ENCODE assay signal across 1 cellular context in genomic region chr3:171157286-171157685, GRCh38.
TF ChIP-seq lines count a peak whose summit lies in the region.

No MANE protein-coding gene starts in this region.

TF ChIP-seq in WTC11, 78 proteins besides CTCF, POLR2A, EP300 and RAD21 (continued from another document):
- TF ChIP-seq, protein P1, sequence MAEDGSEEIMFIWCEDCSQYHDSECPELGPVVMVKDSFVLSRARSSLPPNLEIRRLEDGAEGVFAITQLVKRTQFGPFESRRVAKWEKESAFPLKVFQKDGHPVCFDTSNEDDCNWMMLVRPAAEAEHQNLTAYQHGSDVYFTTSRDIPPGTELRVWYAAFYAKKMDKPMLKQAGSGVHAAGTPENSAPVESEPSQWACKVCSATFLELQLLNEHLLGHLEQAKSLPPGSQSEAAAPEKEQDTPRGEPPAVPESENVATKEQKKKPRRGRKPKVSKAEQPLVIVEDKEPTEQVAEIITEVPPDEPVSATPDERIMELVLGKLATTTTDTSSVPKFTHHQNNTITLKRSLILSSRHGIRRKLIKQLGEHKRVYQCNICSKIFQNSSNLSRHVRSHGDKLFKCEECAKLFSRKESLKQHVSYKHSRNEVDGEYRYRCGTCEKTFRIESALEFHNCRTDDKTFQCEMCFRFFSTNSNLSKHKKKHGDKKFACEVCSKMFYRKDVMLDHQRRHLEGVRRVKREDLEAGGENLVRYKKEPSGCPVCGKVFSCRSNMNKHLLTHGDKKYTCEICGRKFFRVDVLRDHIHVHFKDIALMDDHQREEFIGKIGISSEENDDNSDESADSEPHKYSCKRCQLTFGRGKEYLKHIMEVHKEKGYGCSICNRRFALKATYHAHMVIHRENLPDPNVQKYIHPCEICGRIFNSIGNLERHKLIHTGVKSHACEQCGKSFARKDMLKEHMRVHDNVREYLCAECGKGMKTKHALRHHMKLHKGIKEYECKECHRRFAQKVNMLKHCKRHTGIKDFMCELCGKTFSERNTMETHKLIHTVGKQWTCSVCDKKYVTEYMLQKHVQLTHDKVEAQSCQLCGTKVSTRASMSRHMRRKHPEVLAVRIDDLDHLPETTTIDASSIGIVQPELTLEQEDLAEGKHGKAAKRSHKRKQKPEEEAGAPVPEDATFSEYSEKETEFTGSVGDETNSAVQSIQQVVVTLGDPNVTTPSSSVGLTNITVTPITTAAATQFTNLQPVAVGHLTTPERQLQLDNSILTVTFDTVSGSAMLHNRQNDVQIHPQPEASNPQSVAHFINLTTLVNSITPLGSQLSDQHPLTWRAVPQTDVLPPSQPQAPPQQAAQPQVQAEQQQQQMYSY (CRISPR knock-in tag; IDR thresholded peaks at IDR 0.05): no peak
- TF ChIP-seq ELF4 (CRISPR knock-in tag; IDR thresholded peaks at IDR 0.05; ENCODE audit: low read depth) (no peak), KAT7 (CRISPR knock-in tag; IDR thresholded peaks at IDR 0.05; ENCODE audit: borderline replicate concordance) (no peak), USF2 (CRISPR knock-in tag; IDR thresholded peaks at IDR 0.05) (no peak), NFE2L1 (CRISPR knock-in tag; IDR thresholded peaks at IDR 0.05) (no peak), ETV6 (CRISPR knock-in tag; IDR thresholded peaks at IDR 0.05) (no peak), HMGA2 (CRISPR knock-in tag; IDR thresholded peaks at IDR 0.05) (no peak), HMGXB4 (CRISPR knock-in tag; IDR thresholded peaks at IDR 0.05) (no peak), AR (CRISPR knock-in tag; IDR thresholded peaks at IDR 0.05) (no peak), ZBTB21 (CRISPR knock-in tag; IDR thresholded peaks at IDR 0.05; ENCODE audit: borderline replicate concordance) (no peak), ZNF671 (CRISPR knock-in tag; IDR thresholded peaks at IDR 0.05) (no peak), ZNF416 (CRISPR knock-in tag; IDR thresholded peaks at IDR 0.05) (no peak), TCF7 (CRISPR knock-in tag; IDR thresholded peaks at IDR 0.05; ENCODE audit: low read depth) (no peak), SOX15 (CRISPR knock-in tag; IDR thresholded peaks at IDR 0.05) (no peak)
- TF ChIP-seq, protein P2, sequence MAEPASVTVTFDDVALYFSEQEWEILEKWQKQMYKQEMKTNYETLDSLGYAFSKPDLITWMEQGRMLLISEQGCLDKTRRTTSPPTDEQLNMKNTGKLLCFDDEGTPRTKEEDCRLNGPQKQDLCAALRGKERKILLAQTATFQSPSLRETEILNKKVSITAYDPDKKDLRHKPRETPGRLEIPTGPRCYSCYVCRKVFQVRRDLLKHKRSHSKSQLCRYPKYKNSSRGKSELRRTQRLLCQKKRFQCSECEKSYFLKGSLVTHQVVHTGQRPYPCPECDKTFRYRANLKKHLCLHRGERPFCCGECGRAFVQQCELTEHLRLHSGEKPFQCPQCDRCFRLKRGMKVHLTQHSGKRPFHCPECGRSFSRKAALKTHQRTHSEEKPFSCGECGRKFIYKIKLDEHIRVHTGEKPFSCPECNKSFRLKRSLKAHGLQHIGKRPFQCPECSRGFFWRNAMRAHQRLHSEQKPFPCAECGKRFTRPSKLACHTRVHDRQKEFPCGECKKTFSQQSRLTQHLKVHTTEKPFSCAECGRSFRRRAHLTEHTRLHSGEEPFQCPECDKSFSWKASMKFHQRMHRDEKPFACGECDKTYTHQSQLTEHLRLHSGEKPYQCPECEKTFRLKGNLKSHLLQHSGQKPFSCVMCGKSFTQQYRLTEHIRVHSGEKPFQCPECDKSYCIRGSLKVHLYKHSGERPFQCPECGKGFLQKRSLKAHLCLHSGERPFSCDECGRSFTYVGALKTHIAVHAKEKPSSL (CRISPR knock-in tag; conservative IDR thresholded peaks at IDR 0.05): no peak
- TF ChIP-seq, protein P3, sequence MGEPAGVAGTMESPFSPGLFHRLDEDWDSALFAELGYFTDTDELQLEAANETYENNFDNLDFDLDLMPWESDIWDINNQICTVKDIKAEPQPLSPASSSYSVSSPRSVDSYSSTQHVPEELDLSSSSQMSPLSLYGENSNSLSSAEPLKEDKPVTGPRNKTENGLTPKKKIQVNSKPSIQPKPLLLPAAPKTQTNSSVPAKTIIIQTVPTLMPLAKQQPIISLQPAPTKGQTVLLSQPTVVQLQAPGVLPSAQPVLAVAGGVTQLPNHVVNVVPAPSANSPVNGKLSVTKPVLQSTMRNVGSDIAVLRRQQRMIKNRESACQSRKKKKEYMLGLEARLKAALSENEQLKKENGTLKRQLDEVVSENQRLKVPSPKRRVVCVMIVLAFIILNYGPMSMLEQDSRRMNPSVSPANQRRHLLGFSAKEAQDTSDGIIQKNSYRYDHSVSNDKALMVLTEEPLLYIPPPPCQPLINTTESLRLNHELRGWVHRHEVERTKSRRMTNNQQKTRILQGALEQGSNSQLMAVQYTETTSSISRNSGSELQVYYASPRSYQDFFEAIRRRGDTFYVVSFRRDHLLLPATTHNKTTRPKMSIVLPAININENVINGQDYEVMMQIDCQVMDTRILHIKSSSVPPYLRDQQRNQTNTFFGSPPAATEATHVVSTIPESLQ (CRISPR knock-in tag; IDR thresholded peaks at IDR 0.05): no peak
TF ChIP-seq in WTC11: peak in this region for 0.
